Comparison of ENCODE assay signal across 8 cellular contexts in genomic region chr14:68602507-68602906, GRCh38.
"Had no signal": no experiment of that assay in that cellular context is flagged by ENCODE, and none has a peak within 500 bp of the region (broad histone marks: within the 10 kb centered on the region; RNA-seq: fewer than 3 reads in every experiment).

No MANE protein-coding gene starts in this region.

- H3K36me3 ChIP-seq: HAP-1 had no signal

- H3K9me3 ChIP-seq: HAP-1 had no signal

- H2AFZ ChIP-seq: GM23248 had no signal

- ATAC-seq: HCT116, HepG2 had no signal

- H3K9ac ChIP-seq: GM23248 had no signal

- DNase-seq: GM23248, GOT3, H7, KBM-7 had no signal

- H3K27ac ChIP-seq: GM23248, HL-60 had no signal

- H3K4me1 ChIP-seq: HAP-1 had no signal

- FAIRE-seq: HepG2 had no signal

- H3K4me3 ChIP-seq: GM23248, HAP-1 had no signal
